Comparison of ENCODE assay signal across 36 cellular contexts in genomic region chr19:53730391-53730790, GRCh38.
"Had no signal": no experiment of that assay in that cellular context is flagged by ENCODE, and none has a peak within 500 bp of the region (broad histone marks: within the 10 kb centered on the region; RNA-seq: fewer than 3 reads in every experiment).

No MANE protein-coding gene starts in this region.

- H3K27me3 ChIP-seq: ascending aorta, cardiac muscle cell had no signal

- H3K36me3 Mint-ChIP-seq: activated CD8-positive, alpha-beta memory T cell treated with anti-CD3 and anti-CD28 coated beads, Interleukin-2, amount 10 ng/mL, durations not matched to agents 7 days and 5 days; activated naive CD4-positive, alpha-beta T cell treated with anti-CD3 and anti-CD28 coated beads, Interleukin-2, amount 10 ng/mL, durations not matched to agents 7 days and 5 days; activated naive CD4-positive, alpha-beta T cell treated with anti-CD3 and anti-CD28 coated beads, Interleukin-2, amount 50 U/mL, for 24 hours; activated naive CD8-positive, alpha-beta T cell; activated naive CD8-positive, alpha-beta T cell treated with anti-CD3 and anti-CD28 coated beads, Interleukin-2, amount 10 ng/mL, durations not matched to agents 7 days and 5 days; brain had no signal

- H3K4me3 Mint-ChIP-seq: activated CD4-positive, alpha-beta memory T cell treated with anti-CD3 and anti-CD28 coated beads, Interleukin-2, amount 10 ng/mL, durations not matched to agents 7 days and 5 days; activated CD4-positive, alpha-beta T cell treated with anti-CD3 and anti-CD28 coated beads for 36 hours; activated CD4-positive, alpha-beta T cell treated with anti-CD3 and anti-CD28 coated beads, Interleukin-2, amount 10 ng/mL, durations not matched to agents 7 days and 5 days; activated CD8-positive, alpha-beta memory T cell treated with anti-CD3 and anti-CD28 coated beads, Interleukin-2, amount 10 ng/mL, durations not matched to agents 7 days and 5 days; activated CD8-positive, alpha-beta T cell treated with anti-CD3 and anti-CD28 coated beads, Interleukin-2, amount 10 ng/mL, durations not matched to agents 7 days and 5 days; activated naive CD4-positive, alpha-beta T cell treated with anti-CD3 and anti-CD28 coated beads, Interleukin-2, amount 10 ng/mL, durations not matched to agents 7 days and 5 days; activated naive CD4-positive, alpha-beta T cell treated with anti-CD3 and anti-CD28 coated beads, Interleukin-2, amount 50 U/mL, for 24 hours; activated naive CD8-positive, alpha-beta T cell; activated naive CD8-positive, alpha-beta T cell treated with anti-CD3 and anti-CD28 coated beads, Interleukin-2, amount 10 ng/mL, durations not matched to agents 7 days and 5 days; activated naive CD8-positive, alpha-beta T cell treated with anti-CD3 and anti-CD28 coated beads, Interleukin-2, amount 50 U/mL, for 24 hours; activated T-cell treated with anti-CD3 and anti-CD28 coated beads, Interleukin-2, amount 50 U/mL, for 24 hours; brain; T-helper 1 cell treated with Interleukin-12 subunit alpha and Interleukin-12 subunit beta and Interleukin-4 antibody, amounts not matched to agents 30 μg/mL and 1 μg/mL, for 36 hours; T-helper 2 cell treated with Interferon-gamma antibody and Interleukin-4, amounts not matched to agents 5 μg/mL and 100 μg/mL, for 36 hours had no signal

- H3K27ac ChIP-seq: ascending aorta, cardiac muscle cell, VCaP had no signal

- DNase-seq: activated CD4-positive, alpha-beta memory T cell treated with anti-CD3 and anti-CD28 coated beads, Interleukin-2, amount 10 ng/mL, durations not matched to agents 7 days and 5 days; activated CD4-positive, alpha-beta T cell treated with anti-CD3 and anti-CD28 coated beads for 1 hour; activated CD4-positive, alpha-beta T cell treated with anti-CD3 and anti-CD28 coated beads for 36 hours; activated CD4-positive, alpha-beta T cell treated with anti-CD3 and anti-CD28 coated beads for 48 hours; activated CD4-positive, alpha-beta T cell treated with anti-CD3 and anti-CD28 coated beads, Interleukin-2, amount 10 ng/mL, durations not matched to agents 7 days and 5 days; activated CD4-positive, alpha-beta T cell treated with anti-CD3 and anti-CD28 coated beads, Interleukin-2, amount 50 U/mL, for 48 hours; activated CD4-positive, CD25-positive, alpha-beta regulatory T cell; activated CD8-positive, alpha-beta memory T cell treated with anti-CD3 and anti-CD28 coated beads for 24 hours; activated CD8-positive, alpha-beta memory T cell treated with anti-CD3 and anti-CD28 coated beads, Interleukin-2, amount 10 ng/mL, durations not matched to agents 7 days and 5 days; activated CD8-positive, alpha-beta memory T cell treated with anti-CD3 and anti-CD28 coated beads, Interleukin-2, amount 50 U/mL, for 48 hours; activated CD8-positive, alpha-beta T cell treated with anti-CD3 and anti-CD28 coated beads, Interleukin-2, amount 10 ng/mL, durations not matched to agents 7 days and 5 days; activated effector memory CD4-positive, alpha-beta T cell treated with Interleukin-2 at 50 U/mL for 16 hours; activated gamma-delta T cell; activated naive CD4-positive, alpha-beta T cell treated with anti-CD3 and anti-CD28 coated beads, Interleukin-2, amount 10 ng/mL, durations not matched to agents 7 days and 5 days; activated naive CD4-positive, alpha-beta T cell treated with Interleukin-2 at 50 U/mL for 16 hours; activated naive CD8-positive, alpha-beta T cell treated with anti-CD3 and anti-CD28 coated beads, Interleukin-2, amount 10 ng/mL, durations not matched to agents 7 days and 5 days; activated naive CD8-positive, alpha-beta T cell treated with anti-CD3 and anti-CD28 coated beads, Interleukin-2, amount 50 U/mL, for 24 hours; activated T-cell treated with anti-CD3 and anti-CD28 coated beads, Interleukin-2, amount 50 U/mL, for 24 hours; activated T-cell treated with anti-CD3 and anti-CD28 coated beads, Interleukin-2, amount 50 U/mL, for 48 hours; amygdala; anterior cingulate cortex; central memory CD4-positive, alpha-beta T cell; SW 1271; T-helper 1 cell; T-helper 2 cell; T-helper 9 cell had no signal

- H3K36me3 ChIP-seq: ascending aorta, cardiac muscle cell had no signal

- ATAC-seq: activated CD4-positive, alpha-beta T cell treated with anti-CD3 and anti-CD28 coated beads for 36 hours; activated CD4-positive, CD25-positive, alpha-beta regulatory T cell treated with anti-CD3 and anti-CD28 coated beads, Interleukin-2, amount 50 U/mL, for 24 hours; activated CD8-positive, alpha-beta memory T cell treated with anti-CD3 and anti-CD28 coated beads, Interleukin-2, amount 10 ng/mL, durations not matched to agents 7 days and 5 days; activated CD8-positive, alpha-beta T cell treated with anti-CD3 and anti-CD28 coated beads, Interleukin-2, amount 10 ng/mL, durations not matched to agents 7 days and 5 days; activated naive CD8-positive, alpha-beta T cell treated with anti-CD3 and anti-CD28 coated beads, Interleukin-2, amount 50 U/mL, for 24 hours had no signal

- H3K4me3 ChIP-seq: ascending aorta, cardiac muscle cell had no signal

- H3K27me3 Mint-ChIP-seq: activated CD4-positive, alpha-beta memory T cell treated with anti-CD3 and anti-CD28 coated beads, Interleukin-2, amount 10 ng/mL, durations not matched to agents 7 days and 5 days; activated CD4-positive, alpha-beta T cell treated with anti-CD3 and anti-CD28 coated beads, Interleukin-2, amount 10 ng/mL, durations not matched to agents 7 days and 5 days; activated CD8-positive, alpha-beta memory T cell treated with anti-CD3 and anti-CD28 coated beads, Interleukin-2, amount 10 ng/mL, durations not matched to agents 7 days and 5 days; activated naive CD4-positive, alpha-beta T cell treated with anti-CD3 and anti-CD28 coated beads, Interleukin-2, amount 10 ng/mL, durations not matched to agents 7 days and 5 days; activated naive CD4-positive, alpha-beta T cell treated with anti-CD3 and anti-CD28 coated beads, Interleukin-2, amount 50 U/mL, for 24 hours; activated naive CD8-positive, alpha-beta T cell; activated naive CD8-positive, alpha-beta T cell treated with anti-CD3 and anti-CD28 coated beads, Interleukin-2, amount 10 ng/mL, durations not matched to agents 7 days and 5 days; activated naive CD8-positive, alpha-beta T cell treated with anti-CD3 and anti-CD28 coated beads, Interleukin-2, amount 50 U/mL, for 24 hours; activated T-cell treated with anti-CD3 and anti-CD28 coated beads, Interleukin-2, amount 50 U/mL, for 24 hours had no signal

- H3K9me3 ChIP-seq: ascending aorta had no signal

- H3K9me3 Mint-ChIP-seq: activated CD4-positive, alpha-beta memory T cell treated with anti-CD3 and anti-CD28 coated beads, Interleukin-2, amount 10 ng/mL, durations not matched to agents 7 days and 5 days; activated T-cell treated with anti-CD3 and anti-CD28 coated beads, Interleukin-2, amount 50 U/mL, for 24 hours; brain had no signal

- H3K4me1 Mint-ChIP-seq: activated CD4-positive, alpha-beta memory T cell treated with anti-CD3 and anti-CD28 coated beads, Interleukin-2, amount 10 ng/mL, durations not matched to agents 7 days and 5 days; activated CD4-positive, alpha-beta T cell treated with anti-CD3 and anti-CD28 coated beads for 36 hours; activated CD4-positive, alpha-beta T cell treated with anti-CD3 and anti-CD28 coated beads, Interleukin-2, amount 10 ng/mL, durations not matched to agents 7 days and 5 days; activated CD8-positive, alpha-beta memory T cell treated with anti-CD3 and anti-CD28 coated beads, Interleukin-2, amount 10 ng/mL, durations not matched to agents 7 days and 5 days; activated naive CD4-positive, alpha-beta T cell treated with anti-CD3 and anti-CD28 coated beads, Interleukin-2, amount 10 ng/mL, durations not matched to agents 7 days and 5 days; activated naive CD4-positive, alpha-beta T cell treated with anti-CD3 and anti-CD28 coated beads, Interleukin-2, amount 50 U/mL, for 24 hours; activated naive CD8-positive, alpha-beta T cell treated with anti-CD3 and anti-CD28 coated beads, Interleukin-2, amount 10 ng/mL, durations not matched to agents 7 days and 5 days; activated naive CD8-positive, alpha-beta T cell treated with anti-CD3 and anti-CD28 coated beads, Interleukin-2, amount 50 U/mL, for 24 hours; brain had no signal

- H3K27ac Mint-ChIP-seq: activated CD4-positive, alpha-beta memory T cell treated with anti-CD3 and anti-CD28 coated beads, Interleukin-2, amount 10 ng/mL, durations not matched to agents 7 days and 5 days; activated CD4-positive, alpha-beta T cell treated with anti-CD3 and anti-CD28 coated beads for 36 hours; activated CD4-positive, alpha-beta T cell treated with anti-CD3 and anti-CD28 coated beads, Interleukin-2, amount 10 ng/mL, durations not matched to agents 7 days and 5 days; activated CD8-positive, alpha-beta memory T cell treated with anti-CD3 and anti-CD28 coated beads, Interleukin-2, amount 10 ng/mL, durations not matched to agents 7 days and 5 days; activated CD8-positive, alpha-beta T cell treated with anti-CD3 and anti-CD28 coated beads, Interleukin-2, amount 10 ng/mL, durations not matched to agents 7 days and 5 days; activated naive CD4-positive, alpha-beta T cell treated with anti-CD3 and anti-CD28 coated beads, Interleukin-2, amount 10 ng/mL, durations not matched to agents 7 days and 5 days; activated naive CD4-positive, alpha-beta T cell treated with anti-CD3 and anti-CD28 coated beads, Interleukin-2, amount 50 U/mL, for 24 hours; activated naive CD8-positive, alpha-beta T cell; activated naive CD8-positive, alpha-beta T cell treated with anti-CD3 and anti-CD28 coated beads, Interleukin-2, amount 10 ng/mL, durations not matched to agents 7 days and 5 days; activated naive CD8-positive, alpha-beta T cell treated with anti-CD3 and anti-CD28 coated beads, Interleukin-2, amount 50 U/mL, for 24 hours; activated T-cell treated with anti-CD3 and anti-CD28 coated beads, Interleukin-2, amount 50 U/mL, for 24 hours; activated T-helper 2 cell treated with anti-CD3 and anti-CD28 coated beads, Interferon-gamma antibody, Interleukin-2, Interleukin-4, amounts not matched to agents 10 μg/mL and 5 μg/mL and 100 μg/mL, durations not matched to agents 14 hours and 24 hours and 36 hours; brain; T-helper 1 cell treated with Interleukin-12 subunit alpha and Interleukin-12 subunit beta and Interleukin-4 antibody, amounts not matched to agents 30 μg/mL and 1 μg/mL, for 36 hours; T-helper 2 cell treated with Interferon-gamma antibody and Interleukin-4, amounts not matched to agents 5 μg/mL and 100 μg/mL, for 36 hours had no signal

- H3K4me1 ChIP-seq: ascending aorta had no signal
